ENCODE assay signal across 22 cellular contexts in the genomic region with DNA sequence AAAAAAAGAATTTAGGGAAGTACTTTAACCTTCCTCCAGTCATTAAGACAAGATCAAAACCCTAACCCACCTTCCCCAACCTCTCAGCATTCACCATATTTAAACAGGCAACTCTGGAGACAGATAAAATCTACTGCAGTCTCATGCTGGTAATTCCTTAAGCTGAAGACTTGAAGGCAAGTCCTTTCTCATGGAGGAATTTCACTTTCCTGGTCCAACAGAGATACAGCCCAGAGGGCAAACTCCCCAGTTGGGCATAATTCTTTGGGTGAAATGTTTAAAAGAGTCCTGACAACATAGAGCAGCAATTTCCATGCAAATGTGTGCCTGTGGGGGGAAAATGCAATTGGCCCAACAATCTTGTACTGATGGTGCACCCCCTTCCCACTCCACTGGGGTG.
DNase-seq lines count a peak whose midpoint lies in the region; ATAC-seq, FAIRE-seq and TF ChIP-seq lines count a peak whose summit lies in the region.
"Had no signal": no experiment of that assay in that cellular context is flagged by ENCODE, and none has a peak within 500 bp of the region (broad histone marks: within the 10 kb centered on the region; RNA-seq: fewer than 3 reads in every experiment).

No MANE protein-coding gene starts in this region.

- H4K91ac ChIP-seq in trophoblast cell (ENCODE audit: low read depth, low read length) = no peak overlapping the region

- H2AFZ ChIP-seq in trophoblast cell (ENCODE audit: insufficient read depth, low read length, poor library complexity) (no peak overlapping the region), HepG2 (ENCODE audit: low read length) (no peak overlapping the region)

- TF ChIP-seq RAD21 in HepG2 (CRISPR knock-in tag; IDR thresholded peaks at IDR 0.05) = no peak

- H2BK120ac ChIP-seq in trophoblast cell (ENCODE audit: insufficient read depth, low read length, poor library complexity) = no peak overlapping the region

- BruUV-seq in HepG2 (replicated peaks; lab: Mats Ljungman, UMichigan) = no TSS peak

- no peak overlapping the region for H2AK5ac ChIP-seq in trophoblast cell (ENCODE audit: low read length)

- no peak overlapping the region for H2BK12ac ChIP-seq in trophoblast cell (ENCODE audit: low read length)

- H3K9me3 ChIP-seq in NT2/D1 (ENCODE audit: insufficient read depth, low read length) (no peaks in the 10 kb centered on the region), trophoblast cell (ENCODE audit: insufficient read depth, low read depth, low read length) (no peaks in the 10 kb centered on the region), HepG2 (ENCODE audit: low read length) (no peaks in the 10 kb centered on the region)
- H3K9me3 ChIP-seq: A549; BLaER1 treated with 17β-estradiol and CSF1 and Interleukin-3, amounts not matched to agents 10 nM and 100 nM; Caco-2 had no signal

- no peak overlapping the region for H3K4ac ChIP-seq in trophoblast cell (ENCODE audit: low read depth, low read length)

- no peak overlapping the region for H3K4me3 ChIP-seq in NT2/D1 (ENCODE audit: insufficient read length, low read depth)
- H3K4me3 ChIP-seq in trophoblast cell (ENCODE audit: low read depth, low read length) = no peak overlapping the region
- H3K4me3 ChIP-seq in HepG2 (replicated peaks in 1 of 3; ENCODE audit: insufficient read depth in 1 of 3, low read depth in 2 of 3, low read length in 3 of 3) = no peak overlapping the region
- H3K4me3 ChIP-seq: A549; BLaER1 treated with 17β-estradiol and CSF1 and Interleukin-3, amounts not matched to agents 10 nM and 100 nM; GM12878 had no signal

- ATAC-seq in HepG2 = no peak
- ATAC-seq: A549; CD8-positive, alpha-beta T cell; GM12878 had no signal

- no peak for FAIRE-seq in HepG2 (lab: Jason Lieb, UNC)
- FAIRE-seq: A549, D721Med, GM12878, GM12892, GM18507 had no signal

- POLR2A ChIA-PET in HepG2 (lab: Yijun Ruan, JAX) = no interaction called here

- DNase-seq in ELF-1 (ENCODE audit: low read depth, low spot score) (peak; percentile 81), NT2/D1 (ENCODE audit: low read depth, low spot score) (peak; percentile 66), islet precursor cell (peak; percentile 49), trophoblast cell (peak; percentile 35 to 56), NCI-H1092 treated with DMSO at 0.1 percent for 48 hours (lab: John Stamatoyannopoulos, UW) (no peak), HepG2 (ENCODE audit: low spot score) (no peak)
- no peak for DNase-seq in activated CD8-positive, alpha-beta memory T cell treated with anti-CD3 and anti-CD28 coated beads, Interleukin-2, amount 50 U/mL, for 4 hours
- DNase-seq: AML-193; Caco-2; Calu3; CD4-positive, alpha-beta T cell; CD8-positive, alpha-beta T cell; DMS79 treated with DMSO at 0.1 percent for 48 hours; GDM1 had no signal

- H3K4me1 ChIP-seq in NT2/D1 (ENCODE audit: insufficient read depth, insufficient read length) (peaks cover 5% of the 10 kb centered on the region), trophoblast cell (ENCODE audit: control insufficient read depth in 1 of 2, insufficient read depth in 2 of 2, low read length in 2 of 2) (peaks cover 4 to 7% of the 10 kb centered on the region in 2 experiments), HepG2 (ENCODE audit: insufficient read depth, low read length) (no peaks in the 10 kb centered on the region)
- H3K4me1 ChIP-seq: A549; BLaER1 treated with 17β-estradiol and CSF1 and Interleukin-3, amounts not matched to agents 10 nM and 100 nM; Caco-2 had no signal

- no peak overlapping the region for H3K14ac ChIP-seq in trophoblast cell (ENCODE audit: low read length)

- H3K36me3 ChIP-seq in NT2/D1 (ENCODE audit: insufficient read depth, insufficient read length, low read length) (no peaks in the 10 kb centered on the region), trophoblast cell (ENCODE audit: control insufficient read depth in 1 of 2, insufficient read depth in 2 of 2, low read length in 2 of 2) (no peaks in the 10 kb centered on the region), HepG2 (replicated peaks in 1 of 2; ENCODE audit: control insufficient read depth in 1 of 2, insufficient read depth in 2 of 2, low read length in 2 of 2) (no peaks in the 10 kb centered on the region)
- H3K36me3 ChIP-seq: BLaER1 treated with 17β-estradiol and CSF1 and Interleukin-3, amounts not matched to agents 10 nM and 100 nM had no signal

- TF ChIP-seq POLR2A in HepG2 (IDR thresholded peaks at IDR 0.05; ENCODE audit: insufficient read depth in 1 of 2, low read depth in 2 of 2, low read length in 2 of 2) = no peak

- H3K27ac ChIP-seq in trophoblast cell (ENCODE audit: low read depth, low read length) = no peak overlapping the region
- H3K27ac ChIP-seq in HepG2 (ENCODE audit: extremely low read length, insufficient read depth, low read length) = no peak overlapping the region
- H3K27ac ChIP-seq: 22Rv1; A549; BLaER1 treated with 17β-estradiol and CSF1 and Interleukin-3, amounts not matched to agents 10 nM and 100 nM; C4-2B had no signal

- in situ Hi-C loops in HepG2 (cut with HindIII; ENCODE audit: extremely low pct_ligation_motif_present, low pct_unique_long_range_greater_than_20kb) = no loop called here

- no peak for TF ChIP-seq EP300 in HepG2 (IDR thresholded peaks at IDR 0.05; ENCODE audit: low read depth in 2 of 2, low read length in 2 of 2)
- TF ChIP-seq EP300 in HepG2 (CRISPR knock-in tag; IDR thresholded peaks at IDR 0.05; ENCODE audit: borderline replicate concordance) = no peak

- no peak for TF ChIP-seq CTCF in HepG2 (CRISPR knock-in tag; IDR thresholded peaks at IDR 0.05)

- no peak overlapping the region for H3K23ac ChIP-seq in trophoblast cell (ENCODE audit: low read length)

- no peak overlapping the region for H3K18ac ChIP-seq in trophoblast cell (ENCODE audit: low read length)

- H3K9ac ChIP-seq in NT2/D1 (ENCODE audit: insufficient read length, low read depth) = no peak overlapping the region
- no peak overlapping the region for H3K9ac ChIP-seq in trophoblast cell (ENCODE audit: low read length)
- H3K9ac ChIP-seq in HepG2 (ENCODE audit: insufficient read depth, low read depth, low read length) = no peak overlapping the region
- H3K9ac ChIP-seq: BLaER1 treated with 17β-estradiol and CSF1 and Interleukin-3, amounts not matched to agents 10 nM and 100 nM had no signal

- H4K12ac ChIP-seq in trophoblast cell (ENCODE audit: low read depth, low read length) = no peak overlapping the region

- H3K27me3 ChIP-seq in NT2/D1 (ENCODE audit: insufficient read depth, insufficient read length) = no peaks in the 10 kb centered on the region
- H3K27me3 ChIP-seq in trophoblast cell (ENCODE audit: insufficient read depth, low read length) = no peaks in the 10 kb centered on the region
- peaks cover 0 to 4% of the 10 kb centered on the region in 2 experiments; a peak in 2 of 5 replicates for H3K27me3 ChIP-seq in HepG2 (ENCODE audit: control insufficient read depth in 1 of 2, insufficient read depth in 2 of 2, low read length in 2 of 2)
- H3K27me3 ChIP-seq: BLaER1 treated with 17β-estradiol and CSF1 and Interleukin-3, amounts not matched to agents 10 nM and 100 nM had no signal

- no peaks in the 10 kb centered on the region for H3K79me1 ChIP-seq in trophoblast cell (ENCODE audit: low read length)

- CTCF ChIA-PET in HepG2 (lab: Yijun Ruan, JAX; ENCODE audit: low intra/inter-chr PET ratio, low total read pairs) = no interaction called here

- intact Hi-C loops in HepG2 (cut with micrococcal nuclease; ENCODE audit: unreplicated experiment) = no loop called here

- H3K4me2 ChIP-seq in trophoblast cell (ENCODE audit: low read length) (no peak overlapping the region), HepG2 (ENCODE audit: low read depth, low read length) (no peak overlapping the region)
- H3K4me2 ChIP-seq: A549; BLaER1 treated with 17β-estradiol and CSF1 and Interleukin-3, amounts not matched to agents 10 nM and 100 nM had no signal

- no peak overlapping the region for H2BK5ac ChIP-seq in trophoblast cell (ENCODE audit: low read depth, low read length, poor library complexity)

- H4K20me1 ChIP-seq in HepG2 (ENCODE audit: insufficient read depth, low read length) = no peaks in the 10 kb centered on the region
- H4K20me1 ChIP-seq: BLaER1 treated with 17β-estradiol and CSF1 and Interleukin-3, amounts not matched to agents 10 nM and 100 nM had no signal

- H3K79me2 ChIP-seq in trophoblast cell (ENCODE audit: control insufficient read depth, insufficient read depth, low read length, poor library complexity) (no peaks in the 10 kb centered on the region), HepG2 (ENCODE audit: insufficient read depth, low read length) (no peaks in the 10 kb centered on the region)

- H4K8ac ChIP-seq in trophoblast cell (ENCODE audit: low read depth, low read length) = no peak overlapping the region

TF ChIP-seq in HepG2, 621 proteins besides CTCF, POLR2A, EP300 and RAD21 (continues in another document):
- TF ChIP-seq POGZ (CRISPR knock-in tag; IDR thresholded peaks at IDR 0.05) (no peak), MIXL1 (CRISPR knock-in tag; IDR thresholded peaks at IDR 0.05) (no peak), ZNF777 (CRISPR knock-in tag; IDR thresholded peaks at IDR 0.05) (no peak), ZNF143 (CRISPR knock-in tag; IDR thresholded peaks at IDR 0.05) (no peak), ZFP36L1 (CRISPR knock-in tag; IDR thresholded peaks at IDR 0.05) (no peak), HNF4G (IDR thresholded peaks at IDR 0.05; ENCODE audit: borderline replicate concordance, low read depth, low read length) (no peak), HNF4G (CRISPR knock-in tag; IDR thresholded peaks at IDR 0.05; ENCODE audit: borderline replicate concordance, low read depth) (no peak), RBM39 (IDR thresholded peaks at IDR 0.05; ENCODE audit: low read depth, low read length, poor library complexity, severe bottlenecking) (no peak), RXRB (CRISPR knock-in tag; IDR thresholded peaks at IDR 0.05; ENCODE audit: borderline replicate concordance) (no peak)
- TF ChIP-seq, protein P1, sequence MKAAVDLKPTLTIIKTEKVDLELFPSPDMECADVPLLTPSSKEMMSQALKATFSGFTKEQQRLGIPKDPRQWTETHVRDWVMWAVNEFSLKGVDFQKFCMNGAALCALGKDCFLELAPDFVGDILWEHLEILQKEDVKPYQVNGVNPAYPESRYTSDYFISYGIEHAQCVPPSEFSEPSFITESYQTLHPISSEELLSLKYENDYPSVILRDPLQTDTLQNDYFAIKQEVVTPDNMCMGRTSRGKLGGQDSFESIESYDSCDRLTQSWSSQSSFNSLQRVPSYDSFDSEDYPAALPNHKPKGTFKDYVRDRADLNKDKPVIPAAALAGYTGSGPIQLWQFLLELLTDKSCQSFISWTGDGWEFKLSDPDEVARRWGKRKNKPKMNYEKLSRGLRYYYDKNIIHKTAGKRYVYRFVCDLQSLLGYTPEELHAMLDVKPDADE (CRISPR knock-in tag; IDR thresholded peaks at IDR 0.05) = no peak
- TF ChIP-seq, protein P2, sequence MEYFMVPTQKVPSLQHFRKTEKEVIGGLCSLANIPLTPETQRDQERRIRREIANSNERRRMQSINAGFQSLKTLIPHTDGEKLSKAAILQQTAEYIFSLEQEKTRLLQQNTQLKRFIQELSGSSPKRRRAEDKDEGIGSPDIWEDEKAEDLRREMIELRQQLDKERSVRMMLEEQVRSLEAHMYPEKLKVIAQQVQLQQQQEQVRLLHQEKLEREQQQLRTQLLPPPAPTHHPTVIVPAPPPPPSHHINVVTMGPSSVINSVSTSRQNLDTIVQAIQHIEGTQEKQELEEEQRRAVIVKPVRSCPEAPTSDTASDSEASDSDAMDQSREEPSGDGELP (IDR thresholded peaks at IDR 0.05; ENCODE audit: borderline replicate concordance, low read depth) = no peak

Comparison
In these comparisons a context has a peak if more than half of its experiments do, and no peak if none do; other contexts are left out.
1. DNase-seq: peak in ELF-1 (single experiment), NT2/D1 (single experiment), islet precursor cell (single experiment) and trophoblast cell (2 of 2); none in NCI-H1092 treated with DMSO at 0.1 percent for 48 hours (single experiment), activated CD8-positive, alpha-beta memory T cell treated with anti-CD3 and anti-CD28 coated beads, Interleukin-2, amount 50 U/mL, for 4 hours (single experiment) and HepG2 (single experiment).